Comparison of ENCODE assay signal across 16 cellular contexts in genomic region chr9:14706530-14707140, GRCh38. TPM values are rescaled to one million over a fixed set of nuclear protein-coding genes. Genes with fewer than 3 reads are reported as not detected.
A peak's percentile ranks its signal among the peaks of the same experiment; 100 is the strongest.
DNase-seq lines count a peak whose midpoint lies in the region; ATAC-seq and TF ChIP-seq lines count a peak whose summit lies in the region.
"Had no signal": no experiment of that assay in that cellular context is flagged by ENCODE, and none has a peak within 500 bp of the region (broad histone marks: within the 10 kb centered on the region; RNA-seq: fewer than 3 reads in every experiment).

No MANE protein-coding gene starts in this region.

- H3K27me3 ChIP-seq in OCI-LY3 (ENCODE audit: low read depth, low read length): peaks cover 31% of the 10 kb centered on the region
- H3K27me3 ChIP-seq: SJCRH30 had no signal

- DNase-seq in NCI-H1092 treated with DMSO at 0.1 percent for 48 hours (lab: John Stamatoyannopoulos, UW) (no peak), Right ventricle myocardium inferior (ENCODE audit: missing footprints) (no peak), erythroblast (lab: John Stamatoyannopoulos, UW) (no peak)
- DNase-seq: DND-41; naive thymus-derived CD8-positive, alpha-beta T cell; NCI-H1417; NCI-H748 treated with DMSO at 0.1 percent for 48 hours; retina; SJCRH30; stimulated activated CD4-positive, alpha-beta T cell treated with anti-CD3 and anti-CD28 coated beads, Interleukin-4, amount 100 ng/mL, for 24 hours; stimulated activated naive CD8-positive, alpha-beta T cell treated with anti-CD3 and anti-CD28 coated beads, Interleukin-15, Interleukin-2, amounts not matched to agents 100 U/mL and 50 U/mL, for 24 hours had no signal

- H3K9ac ChIP-seq in OCI-LY3 (ENCODE audit: low read length): no peak overlapping the region

- no peaks in the 10 kb centered on the region for H4K20me1 ChIP-seq in OCI-LY3 (ENCODE audit: insufficient read depth, low read length)

- no peak overlapping the region for H2AFZ ChIP-seq in OCI-LY3 (ENCODE audit: low read depth, low read length)

- H3K4me1 ChIP-seq in OCI-LY3 (ENCODE audit: low read length): peaks cover 18% of the 10 kb centered on the region

- H3K36me3 ChIP-seq in OCI-LY3 (replicated peaks; ENCODE audit: low read depth, low read length): peaks cover 30% of the 10 kb centered on the region
- H3K36me3 ChIP-seq: SJCRH30 had no signal

- no peak for TF ChIP-seq POLR2A in erythroblast (IDR thresholded peaks at IDR 0.05; ENCODE audit: low read length)

- peak overlapping the region; percentile 25; the same call in 1 of the 2 replicates for H3K4me2 ChIP-seq in OCI-LY3 (ENCODE audit: low read length)

- H3K9me3 ChIP-seq in OCI-LY3 (ENCODE audit: insufficient read depth, low read length): peaks cover 38% of the 10 kb centered on the region

- no peak overlapping the region for H3K27ac ChIP-seq in OCI-LY3 (ENCODE audit: low read length)
- H3K27ac ChIP-seq: SJCRH30 had no signal

- H3K4me3 ChIP-seq in OCI-LY3 (ENCODE audit: low read length): peak overlapping the region; percentile 1; the same call in 1 of the 2 replicates
- H3K4me3 ChIP-seq: SJCRH30 had no signal

- intact Hi-C loops in Right ventricle myocardium inferior (cut with DNase I): no loop called here

- ATAC-seq in GM18519 (IDR thresholded peaks at IDR 0.05; ENCODE audit: low FRiP score, unreplicated experiment) (peak; percentile 78), GM21447 (IDR thresholded peaks at IDR 0.05; ENCODE audit: unreplicated experiment) (peak; percentile 73), HG03039 (IDR thresholded peaks at IDR 0.05; ENCODE audit: unreplicated experiment) (peak; percentile 65), HG03521 (IDR thresholded peaks at IDR 0.05; ENCODE audit: unreplicated experiment) (no peak), Right ventricle myocardium inferior (no peak)
- ATAC-seq: naive thymus-derived CD8-positive, alpha-beta T cell; stimulated activated naive CD8-positive, alpha-beta T cell treated with anti-CD3 and anti-CD28 coated beads, Interleukin-15, Interleukin-2, amounts not matched to agents 100 U/mL and 50 U/mL, for 24 hours had no signal

- H3K79me2 ChIP-seq in OCI-LY3 (ENCODE audit: low read length): no peaks in the 10 kb centered on the region

- TF ChIP-seq CTCF in OCI-LY3 (IDR thresholded peaks at IDR 0.05; ENCODE audit: low read depth, low read length): no peak

RNA-seq across cellular contexts. Expression of gene ZDHHC21, which starts 13.4 kb away (rescaled TPM):
- total RNA-seq in Right ventricle myocardium inferior: 8.0 TPM

RNA-seq across cellular contexts. Expression of gene CER1, which starts 15.9 kb away (rescaled TPM):
- not detected for total RNA-seq in Right ventricle myocardium inferior
- total RNA-seq: naive thymus-derived CD8-positive, alpha-beta T cell; SJCRH30 had no signal

Comparison
In these comparisons a context has a peak if more than half of its experiments do, and no peak if none do; other contexts are left out.
1. ATAC-seq: peak in GM18519 (single experiment), GM21447 (single experiment) and HG03039 (single experiment); none in HG03521 (single experiment) and Right ventricle myocardium inferior (single experiment).